In genomic region chr10:64507869-64508609, GRCh38 we compare ENCODE assay signal across 1 cellular context.
TF ChIP-seq lines count a peak whose summit lies in the region.

No MANE protein-coding gene starts in this region.

TF ChIP-seq in WTC11, 78 proteins besides CTCF, POLR2A, EP300 and RAD21 (continued from another document):
- TF ChIP-seq ERG (CRISPR knock-in tag; IDR thresholded peaks at IDR 0.05) (no peak), GABPB1 (CRISPR knock-in tag; IDR thresholded peaks at IDR 0.05) (no peak), FOXP4 (CRISPR knock-in tag; IDR thresholded peaks at IDR 0.05) (no peak), NR3C1 (CRISPR knock-in tag; conservative IDR thresholded peaks at IDR 0.05; ENCODE audit: low read depth) (no peak)
